8 cellular contexts compared by ENCODE assay signal in genomic region chr14:60980811-60981625, GRCh38. TPM values are rescaled to one million over a fixed set of nuclear protein-coding genes. Genes with fewer than 3 reads are reported as not detected.
DNase-seq lines count a peak whose midpoint lies in the region; ATAC-seq and TF ChIP-seq lines count a peak whose summit lies in the region.

TSS of gene SLC38A6 (plus strand) at chr14:60981245. CDS start at chr14:60981278, 33 bp downstream.
A gene with protein sequence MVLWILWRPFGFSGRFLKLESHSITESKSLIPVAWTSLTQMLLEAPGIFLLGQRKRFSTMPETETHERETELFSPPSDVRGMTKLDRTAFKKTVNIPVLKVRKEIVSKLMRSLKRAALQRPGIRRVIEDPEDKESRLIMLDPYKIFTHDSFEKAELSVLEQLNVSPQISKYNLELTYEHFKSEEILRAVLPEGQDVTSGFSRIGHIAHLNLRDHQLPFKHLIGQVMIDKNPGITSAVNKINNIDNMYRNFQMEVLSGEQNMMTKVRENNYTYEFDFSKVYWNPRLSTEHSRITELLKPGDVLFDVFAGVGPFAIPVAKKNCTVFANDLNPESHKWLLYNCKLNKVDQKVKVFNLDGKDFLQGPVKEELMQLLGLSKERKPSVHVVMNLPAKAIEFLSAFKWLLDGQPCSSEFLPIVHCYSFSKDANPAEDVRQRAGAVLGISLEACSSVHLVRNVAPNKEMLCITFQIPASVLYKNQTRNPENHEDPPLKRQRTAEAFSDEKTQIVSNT (minus strand): TSS chr14:60981079. CDS start chr14:60980973, 106 bp downstream.

- H3K79me2 ChIP-seq in PC-9 (ENCODE audit: low read depth): peaks cover 70% of the 10 kb centered on the region

- no peaks in the 10 kb centered on the region for H4K20me1 ChIP-seq in PC-9 (ENCODE audit: insufficient read depth)

- no peaks in the 10 kb centered on the region for H3K9me3 Mint-ChIP-seq in activated T-cell treated with anti-CD3 and anti-CD28 coated beads, Interleukin-2, amount 50 U/mL, for 4 hours

- peaks cover 19% of the 10 kb centered on the region for H3K36me3 Mint-ChIP-seq in activated T-cell treated with anti-CD3 and anti-CD28 coated beads, Interleukin-2, amount 50 U/mL, for 4 hours (ENCODE audit: insufficient read depth)

- peaks cover 9% of the 10 kb centered on the region; the same call in 1 of the 2 replicates for H3F3A ChIP-seq in PC-9 (ENCODE audit: insufficient read depth, low read depth)

- no peaks in the 10 kb centered on the region for H3K9me2 ChIP-seq in PC-9 (ENCODE audit: insufficient read depth)

- H3K36me3 ChIP-seq in PC-9 (ENCODE audit: low read depth) (peaks cover 31% of the 10 kb centered on the region), esophagus squamous epithelium (peaks cover 0 to 21% (median 0%) of the 10 kb centered on the region in 3 donors), muscle layer of colon (ENCODE audit: insufficient read depth, low read length) (peaks cover 8% of the 10 kb centered on the region)

- H3K4me3 ChIP-seq in PC-9 (peak within 1 kb of the TSS; percentile 99), esophagus squamous epithelium (peak within 1 kb of the TSS; percentile 74 to 94 (median 79)), muscle layer of colon (ENCODE audit: low read depth in 1 of 2, low read length in 2 of 2) (peak within 1 kb of the TSS; percentile 84 to 95)

- TSS peak; percentile 58 for BruUV-seq in PC-9 (replicated peaks; lab: Mats Ljungman, UMichigan)

- H3K9me3 ChIP-seq in PC-9 (ENCODE audit: insufficient read depth, low read depth): no peaks in the 10 kb centered on the region
- H3K9me3 ChIP-seq in esophagus squamous epithelium: no peaks in the 10 kb centered on the region
- H3K9me3 ChIP-seq in muscle layer of colon (ENCODE audit: low read length): no peaks in the 10 kb centered on the region

- CTCF ChIA-PET in PC-9 (lab: Charles Lee): interaction anchor here (0.5 to 0.8 kb wide), 3 partner anchors 257 to 326 kb away, joined by 3 to 9 read pairs (median 5); partner anchors contain the start of gene SIX4

- H3K27me3 Mint-ChIP-seq in activated T-cell treated with anti-CD3 and anti-CD28 coated beads, Interleukin-2, amount 50 U/mL, for 4 hours (ENCODE audit: low read depth): no peaks in the 10 kb centered on the region

- peak in 2 of 4 donors; percentile 26 to 45 for TF ChIP-seq POLR2A in esophagus squamous epithelium (IDR thresholded peaks at IDR 0.05)

- TF ChIP-seq CTCF in PC-9 (conservative IDR thresholded peaks at IDR 0.05) (no peak), esophagus squamous epithelium (IDR thresholded peaks at IDR 0.05) (peak in 1 of 6 experiments; percentile 37)

- ATAC-seq in GM21737 (IDR thresholded peaks at IDR 0.05; ENCODE audit: unreplicated experiment): peak; percentile 87
- ATAC-seq in activated T-cell treated with anti-CD3 and anti-CD28 coated beads, Interleukin-2, amount 50 U/mL, for 4 hours: peak; percentile 87 to 90

- H3K4me1 Mint-ChIP-seq in activated T-cell treated with anti-CD3 and anti-CD28 coated beads, Interleukin-2, amount 50 U/mL, for 4 hours (ENCODE audit: low read depth): peaks cover 19% of the 10 kb centered on the region

- no peak within 1 kb of the TSS for H3K4me3 Mint-ChIP-seq in activated T-cell treated with anti-CD3 and anti-CD28 coated beads, Interleukin-2, amount 50 U/mL, for 4 hours

- peak within 1 kb of the TSS; percentile 75 for H3K9ac ChIP-seq in muscle layer of colon (ENCODE audit: low read length)

- H2AFZ ChIP-seq in PC-9: peak within 1 kb of the TSS; percentile 98

- intact Hi-C loops in PC-9 (cut with micrococcal nuclease; ENCODE audit: unreplicated experiment) (loop anchor here (1.0 to 5.0 kb wide), 7 partner anchors 46 to 356 kb away; partner anchors contain the start of gene SIX1), esophagus squamous epithelium (cut with DNase I) (no loop called here)

- H3K4me1 ChIP-seq in PC-9 (replicated peaks; ENCODE audit: insufficient read depth) (peaks cover 36% of the 10 kb centered on the region), esophagus squamous epithelium (peaks cover 5 to 45% (median 21%) of the 10 kb centered on the region in 3 donors), muscle layer of colon (ENCODE audit: insufficient read depth, low read length) (peaks cover 25% of the 10 kb centered on the region)

- 0 to 1% methylated on average over 9 to 21 of the region's 58 CpGs for WGBS in esophagus squamous epithelium, 2 donors

- POLR2A ChIA-PET in PC-9 (lab: Charles Lee; ENCODE audit: unreplicated experiment): interaction anchor here (0.7 to 1.1 kb wide), 3 partner anchors 12 to 253 kb away, joined by 3 to 5 read pairs (median 5); no protein-coding TSS in a partner anchor

- no peaks in the 10 kb centered on the region for H3K27me3 ChIP-seq in PC-9 (ENCODE audit: insufficient read depth, low read depth)
- no peaks in the 10 kb centered on the region for H3K27me3 ChIP-seq in esophagus squamous epithelium
- no peaks in the 10 kb centered on the region for H3K27me3 ChIP-seq in muscle layer of colon (ENCODE audit: control insufficient read depth in 1 of 2, insufficient read depth in 2 of 2, low read length in 2 of 2)

- peak within 1 kb of the TSS; percentile 90 for H3K4me2 ChIP-seq in PC-9

- peak within 1 kb of the TSS; percentile 78 for H3K27ac ChIP-seq in PC-9
- H3K27ac ChIP-seq in esophagus squamous epithelium: peak within 1 kb of the TSS; percentile 86 to 96 (median 90)
- peak within 1 kb of the TSS; percentile 59 for H3K27ac ChIP-seq in muscle layer of colon (ENCODE audit: low read depth, low read length)

- DNase-seq in DMS79 treated with DMSO at 0.1 percent for 48 hours (lab: John Stamatoyannopoulos, UW): peak; percentile 98
- DNase-seq in KG1 (lab: John Stamatoyannopoulos, UW): peak; percentile 75
- DNase-seq in PC-9: peak; percentile 92 to 95
- peak; percentile 90 for DNase-seq in activated T-cell treated with anti-CD3 and anti-CD28 coated beads, Interleukin-2, amount 50 U/mL, for 4 hours
- peak; percentile 59 for DNase-seq in esophagus squamous epithelium (lab: John Stamatoyannopoulos, UW)
- peak; percentile 84 to 85 for DNase-seq in stimulated activated CD8-positive, alpha-beta memory T cell treated with anti-CD3 and anti-CD28 coated beads, Interleukin-7, amount 100 ng/mL, for 1 hour (ENCODE audit: low read depth in 2 of 2)

RNA-seq across cellular contexts. Expression of gene SLC38A6, which starts in this region (rescaled TPM):
- total RNA-seq in PC-9 (2021) (44.7 and 45.5 TPM in 2 replicates), esophagus squamous epithelium (10 to 100 TPM in 1 of 4 donors, 1 to 10 TPM in 3; 2.5 to 14.1 (median 8.1) TPM)
- total RNA-seq in activated T-cell treated with anti-CD3 and anti-CD28 coated beads, Interleukin-2, amount 50 U/mL, for 4 hours: 1 to 10 TPM; 2.9 to 3.8 (median 3.3) TPM

RNA-seq across cellular contexts. Expression of the second gene that starts in this region (rescaled TPM):
- total RNA-seq in PC-9 (2021) (17.3 and 17.6 TPM in 2 replicates), esophagus squamous epithelium (10 to 100 TPM in 1 of 4 donors, 1 to 10 TPM in 3; 5.7 to 13.0 (median 7.8) TPM)
- total RNA-seq in activated T-cell treated with anti-CD3 and anti-CD28 coated beads, Interleukin-2, amount 50 U/mL, for 4 hours: 10 to 100 TPM; 14.8 to 20.5 (median 20.0) TPM

Comparison
In these comparisons a context has a peak if more than half of its experiments do, and no peak if none do; other contexts are left out.
1. Peak in every context shown above with its lines: DNase-seq, ATAC-seq, H3K4me3 ChIP-seq and H3K27ac ChIP-seq.